ENCODE assay signal across 13 cellular contexts in the genomic region with DNA sequence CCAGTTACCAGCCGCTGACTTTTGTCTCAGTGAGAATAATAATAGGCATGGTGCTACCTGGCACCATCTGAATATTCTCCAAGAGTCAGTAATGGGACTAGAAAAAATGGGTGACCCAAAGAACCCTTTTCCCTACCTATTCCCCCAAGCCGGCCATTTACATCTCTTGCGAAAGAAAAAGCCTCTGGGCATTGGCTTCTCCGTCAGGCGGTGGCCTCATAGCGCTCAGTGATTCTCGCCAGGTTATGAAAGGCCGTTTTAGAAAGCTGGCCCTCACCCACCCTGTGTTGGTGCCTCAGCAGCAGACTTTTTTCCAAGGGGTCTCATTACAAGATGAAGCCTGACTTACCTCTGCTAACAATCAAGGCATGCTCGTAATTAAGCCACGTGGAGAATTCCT. TPM values are rescaled to one million over a fixed set of nuclear protein-coding genes. Genes with fewer than 3 reads are reported as not detected.
DNase-seq lines count a peak whose midpoint lies in the region; ATAC-seq, FAIRE-seq and TF ChIP-seq lines count a peak whose summit lies in the region.
"Had no signal": no experiment of that assay in that cellular context is flagged by ENCODE, and none has a peak within 500 bp of the region (broad histone marks: within the 10 kb centered on the region; RNA-seq: fewer than 3 reads in every experiment).

No MANE protein-coding gene starts in this region.

- peaks cover 16% of the 10 kb centered on the region for H3K4me1 Mint-ChIP-seq in activated naive CD8-positive, alpha-beta T cell (ENCODE audit: low read depth)
- peaks cover 7% of the 10 kb centered on the region for H3K4me1 Mint-ChIP-seq in activated naive CD8-positive, alpha-beta T cell treated with anti-CD3 and anti-CD28 coated beads, Interleukin-2, amount 50 U/mL, for 24 hours
- peaks cover 26% of the 10 kb centered on the region for H3K4me1 Mint-ChIP-seq in chondrocyte (ENCODE audit: low read depth)

- TF ChIP-seq CTCF in chondrocyte (IDR thresholded peaks at IDR 0.05) (no peak), left lung (IDR thresholded peaks at IDR 0.05) (no peak)

- H3K4me3 Mint-ChIP-seq in activated naive CD8-positive, alpha-beta T cell: peak overlapping the region; percentile 32
- no peak overlapping the region for H3K4me3 Mint-ChIP-seq in activated naive CD8-positive, alpha-beta T cell treated with anti-CD3 and anti-CD28 coated beads, Interleukin-2, amount 50 U/mL, for 24 hours
- peak overlapping the region; percentile 64 for H3K4me3 Mint-ChIP-seq in chondrocyte (ENCODE audit: unreplicated experiment)
- H3K4me3 Mint-ChIP-seq: activated naive CD8-positive, alpha-beta T cell treated with anti-CD3 and anti-CD28 coated beads, Interleukin-2, amount 10 ng/mL, durations not matched to agents 7 days and 5 days; CD4-positive, CD25-positive, alpha-beta regulatory T cell had no signal

- ATAC-seq in activated naive CD8-positive, alpha-beta T cell treated with anti-CD3 and anti-CD28 coated beads, Interleukin-2, amount 50 U/mL, for 24 hours: no peak
- ATAC-seq in left lung: no peak
- ATAC-seq: naive thymus-derived CD4-positive, alpha-beta T cell had no signal

- H3K9me3 Mint-ChIP-seq in activated naive CD8-positive, alpha-beta T cell (ENCODE audit: low read depth): no peaks in the 10 kb centered on the region
- no peaks in the 10 kb centered on the region for H3K9me3 Mint-ChIP-seq in activated naive CD8-positive, alpha-beta T cell treated with anti-CD3 and anti-CD28 coated beads, Interleukin-2, amount 50 U/mL, for 24 hours
- H3K9me3 Mint-ChIP-seq in chondrocyte (ENCODE audit: low read depth): no peaks in the 10 kb centered on the region
- H3K9me3 Mint-ChIP-seq: activated naive CD8-positive, alpha-beta T cell treated with anti-CD3 and anti-CD28 coated beads, Interleukin-2, amount 10 ng/mL, durations not matched to agents 7 days and 5 days; CD4-positive, CD25-positive, alpha-beta regulatory T cell had no signal

- no peak for FAIRE-seq in urothelium cell line (lab: Jason Lieb, UNC)

- peaks cover 26% of the 10 kb centered on the region for H3K27me3 Mint-ChIP-seq in activated naive CD8-positive, alpha-beta T cell
- H3K27me3 Mint-ChIP-seq in activated naive CD8-positive, alpha-beta T cell treated with anti-CD3 and anti-CD28 coated beads, Interleukin-2, amount 50 U/mL, for 24 hours: peaks cover 49% of the 10 kb centered on the region
- peaks cover 60% of the 10 kb centered on the region for H3K27me3 Mint-ChIP-seq in chondrocyte (ENCODE audit: low read depth)

- peak overlapping the region; percentile 8 to 42 for H3K4me3 ChIP-seq in left lung

- no peak for DNase-seq in activated naive CD8-positive, alpha-beta T cell treated with anti-CD3 and anti-CD28 coated beads, Interleukin-2, amount 50 U/mL, for 24 hours
- DNase-seq in chondrocyte (ENCODE audit: low spot score) (no peak), left lung (no peak), urothelium cell line (ENCODE audit: low spot score) (peak; percentile 17), SIG-M5 (lab: John Stamatoyannopoulos, UW) (no peak), GM19238 (ENCODE audit: insufficient read length, low spot score) (no peak)
- DNase-seq in stimulated activated naive CD4-positive, alpha-beta T cell treated with Interleukin-2 at 50 U/mL for 16 hours (lab: John Stamatoyannopoulos, UW): no peak
- DNase-seq: naive thymus-derived CD4-positive, alpha-beta T cell; transverse colon had no signal

- no peak overlapping the region for H3K27ac Mint-ChIP-seq in activated naive CD8-positive, alpha-beta T cell
- no peak overlapping the region for H3K27ac Mint-ChIP-seq in activated naive CD8-positive, alpha-beta T cell treated with anti-CD3 and anti-CD28 coated beads, Interleukin-2, amount 50 U/mL, for 24 hours
- H3K27ac Mint-ChIP-seq in chondrocyte (ENCODE audit: unreplicated experiment): no peak overlapping the region
- H3K27ac Mint-ChIP-seq: activated naive CD8-positive, alpha-beta T cell treated with anti-CD3 and anti-CD28 coated beads, Interleukin-2, amount 10 ng/mL, durations not matched to agents 7 days and 5 days; CD4-positive, CD25-positive, alpha-beta regulatory T cell; naive thymus-derived CD4-positive, alpha-beta T cell had no signal

- no peaks in the 10 kb centered on the region for H3K36me3 Mint-ChIP-seq in activated naive CD8-positive, alpha-beta T cell
- H3K36me3 Mint-ChIP-seq in activated naive CD8-positive, alpha-beta T cell treated with anti-CD3 and anti-CD28 coated beads, Interleukin-2, amount 50 U/mL, for 24 hours (ENCODE audit: low read depth): no peaks in the 10 kb centered on the region
- no peaks in the 10 kb centered on the region for H3K36me3 Mint-ChIP-seq in chondrocyte (ENCODE audit: low read depth)
- H3K36me3 Mint-ChIP-seq: activated naive CD8-positive, alpha-beta T cell treated with anti-CD3 and anti-CD28 coated beads, Interleukin-2, amount 10 ng/mL, durations not matched to agents 7 days and 5 days; CD4-positive, CD25-positive, alpha-beta regulatory T cell; naive thymus-derived CD4-positive, alpha-beta T cell had no signal

- intact Hi-C loops in left lung (cut with DNase I): no loop called here

- no peak overlapping the region for H3K27ac ChIP-seq in left lung
- H3K27ac ChIP-seq: transverse colon had no signal

- no peaks in the 10 kb centered on the region for H3K36me3 ChIP-seq in left lung
- H3K36me3 ChIP-seq: transverse colon had no signal

- no peaks in the 10 kb centered on the region for H3K9me3 ChIP-seq in left lung
- H3K9me3 ChIP-seq: transverse colon had no signal

- H3K27me3 ChIP-seq in left lung: peaks cover 44 to 59% of the 10 kb centered on the region in 2 donors

- H3K4me1 ChIP-seq in left lung: peaks cover 0 to 14% of the 10 kb centered on the region in 2 donors

RNA-seq across cellular contexts. Expression of gene SLC6A15, which starts 0.6 kb away (rescaled TPM):
- total RNA-seq in chondrocyte: not detected in 3 replicates
- under 1 TPM in 1 of 2 donors, not detected in 1; 0.21 TPM for total RNA-seq in left lung
- total RNA-seq: activated naive CD8-positive, alpha-beta T cell treated with anti-CD3 and anti-CD28 coated beads, Interleukin-2, amount 10 ng/mL, durations not matched to agents 7 days and 5 days; CD4-positive, CD25-positive, alpha-beta regulatory T cell; HT-29; naive thymus-derived CD4-positive, alpha-beta T cell had no signal
